ENCODE assay signal across 8 cellular contexts in the genomic region with DNA sequence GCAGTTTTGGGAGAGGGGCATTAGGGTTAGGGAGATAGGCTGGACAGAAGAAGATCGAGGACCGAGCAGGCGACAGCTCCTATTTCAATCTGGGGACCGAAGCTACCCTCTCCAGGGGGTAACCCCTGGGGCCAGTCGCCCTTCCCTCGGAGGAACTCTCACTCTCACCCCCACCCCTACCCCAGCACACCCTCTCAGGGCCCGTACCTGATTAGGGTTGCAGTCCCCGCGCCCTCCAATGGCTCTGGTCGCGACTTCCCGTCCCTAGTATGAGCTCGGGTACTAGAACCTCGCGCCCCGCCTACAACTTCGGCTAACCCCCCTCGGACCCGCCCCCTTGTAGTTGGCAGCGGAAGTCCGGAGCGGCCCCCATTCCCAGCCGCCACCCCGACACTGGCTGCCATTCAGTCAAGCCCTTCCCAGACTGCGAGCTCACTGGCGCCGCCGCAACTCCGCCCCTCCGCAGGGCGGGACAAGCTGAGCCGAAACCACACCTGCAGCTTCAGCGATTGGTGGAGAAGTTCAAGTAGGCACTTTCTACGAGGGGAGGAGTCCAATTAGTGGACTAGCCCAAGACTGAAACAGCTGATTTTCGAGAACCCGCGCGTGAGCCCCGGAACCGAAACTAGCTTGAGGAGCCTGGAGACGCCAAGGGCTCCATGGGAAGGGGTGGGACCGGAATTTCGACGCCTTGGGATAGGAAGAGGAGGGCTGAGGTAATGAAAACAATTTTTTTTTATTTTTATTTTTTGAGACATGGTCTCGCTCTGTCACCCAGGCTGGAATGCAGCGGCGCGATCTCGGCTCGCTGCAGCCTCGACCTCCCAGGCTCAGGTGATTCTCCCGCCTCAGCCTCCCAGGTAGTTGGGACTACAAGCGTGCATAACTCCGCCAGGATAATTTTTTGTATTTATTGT. TPM values are rescaled to one million over a fixed set of nuclear protein-coding genes. Genes with fewer than 3 reads are reported as not detected.
DNase-seq lines count a peak whose midpoint lies in the region; TF ChIP-seq lines count a peak whose summit lies in the region.

A gene (minus strand): TSS at position 257 of the 917 bp plus-strand sequence. CDS start 3,536 bp downstream, outside the sequence.

- peak within 1 kb of the TSS; percentile 91 to 97 (median 97) for H3K4me3 Mint-ChIP-seq in nephron
- H3K4me3 Mint-ChIP-seq in stimulated activated naive CD8-positive, alpha-beta T cell treated with anti-CD3 and anti-CD28 coated beads, Interleukin-15, Interleukin-2, amounts not matched to agents 100 ng/mL and 50 ng/mL, for 24 hours = peak within 1 kb of the TSS; percentile 91

- H3K4me2 ChIP-seq in MM.1S (ENCODE audit: low read depth, low read length) = peak within 1 kb of the TSS; percentile 80

- H3K9me2 ChIP-seq in MM.1S (replicated peaks; ENCODE audit: insufficient read depth, low read length) = no peaks in the 10 kb centered on the region

- H3K36me3 ChIP-seq in ES-I3 (ENCODE audit: insufficient read depth, low read length) (peaks cover 9% of the 10 kb centered on the region), HAP-1 (replicated peaks) (peaks cover 7% of the 10 kb centered on the region), MM.1S (replicated peaks; ENCODE audit: insufficient read depth, low read length) (no peaks in the 10 kb centered on the region)

- H3K4me1 ChIP-seq in ES-I3 (ENCODE audit: insufficient read depth, low read length) (no peaks in the 10 kb centered on the region), HAP-1 (peaks cover 5% of the 10 kb centered on the region; the same call in 1 of the 2 replicates), MM.1S (ENCODE audit: low read length) (peaks cover 4% of the 10 kb centered on the region; the same call in 1 of the 2 replicates)

- TF ChIP-seq CTCF in MM.1S (IDR thresholded peaks at IDR 0.05; ENCODE audit: low read length) (no peak), fibroblast of the aortic adventitia (IDR thresholded peaks at IDR 0.05; ENCODE audit: insufficient read depth, low read length) (no peak), nephron (IDR thresholded peaks at IDR 0.05; ENCODE audit: unreplicated experiment in 3 of 3) (no peak)

- no peaks in the 10 kb centered on the region for H4K20me1 ChIP-seq in MM.1S (ENCODE audit: insufficient read depth, low read length)

- H3K27me3 ChIP-seq in HAP-1 (ENCODE audit: low read depth) = no peaks in the 10 kb centered on the region
- H3K27me3 ChIP-seq in MM.1S (replicated peaks; ENCODE audit: insufficient read depth, low read length) = no peaks in the 10 kb centered on the region

- peak within 1 kb of the TSS; percentile 91 for H3K9ac ChIP-seq in ES-I3 (ENCODE audit: low read depth, low read length)
- H3K9ac ChIP-seq in MM.1S (ENCODE audit: low read length) = peak within 1 kb of the TSS; percentile 78

- peak within 1 kb of the TSS; percentile 90 to 94 (median 93) for H3K27ac Mint-ChIP-seq in nephron
- H3K27ac Mint-ChIP-seq in stimulated activated naive CD8-positive, alpha-beta T cell treated with anti-CD3 and anti-CD28 coated beads, Interleukin-15, Interleukin-2, amounts not matched to agents 100 ng/mL and 50 ng/mL, for 24 hours = peak within 1 kb of the TSS; percentile 92

- peaks cover 15% of the 10 kb centered on the region for H3K4me1 Mint-ChIP-seq in nephron
- peaks cover 31% of the 10 kb centered on the region for H3K4me1 Mint-ChIP-seq in stimulated activated naive CD8-positive, alpha-beta T cell treated with anti-CD3 and anti-CD28 coated beads, Interleukin-15, Interleukin-2, amounts not matched to agents 100 ng/mL and 50 ng/mL, for 24 hours (ENCODE audit: low read depth)

- H3K9me3 ChIP-seq in ES-I3 (ENCODE audit: control insufficient read depth, insufficient read depth, low read length) (no peaks in the 10 kb centered on the region), HAP-1 (no peaks in the 10 kb centered on the region), MM.1S (replicated peaks; ENCODE audit: insufficient read depth, low read length) (no peaks in the 10 kb centered on the region)

- H3F3A ChIP-seq in MM.1S (ENCODE audit: insufficient read depth, low read length) = peaks cover 22% of the 10 kb centered on the region

- H2AFZ ChIP-seq in MM.1S (ENCODE audit: low read length) = peak within 1 kb of the TSS; percentile 44

- peaks cover 41% of the 10 kb centered on the region for H3K79me2 ChIP-seq in MM.1S (ENCODE audit: low read length)

- H3K36me3 Mint-ChIP-seq in nephron (ENCODE audit: low read depth) = peaks cover 8% of the 10 kb centered on the region
- H3K36me3 Mint-ChIP-seq in stimulated activated naive CD8-positive, alpha-beta T cell treated with anti-CD3 and anti-CD28 coated beads, Interleukin-15, Interleukin-2, amounts not matched to agents 100 ng/mL and 50 ng/mL, for 24 hours (ENCODE audit: low read depth) = peaks cover 10% of the 10 kb centered on the region

- in situ Hi-C loops in HAP-1 (cut with MboI; ENCODE audit: low sequenced_read_pairs) = no loop called here

- no peaks in the 10 kb centered on the region for H3K9me3 Mint-ChIP-seq in nephron
- no peaks in the 10 kb centered on the region for H3K9me3 Mint-ChIP-seq in stimulated activated naive CD8-positive, alpha-beta T cell treated with anti-CD3 and anti-CD28 coated beads, Interleukin-15, Interleukin-2, amounts not matched to agents 100 ng/mL and 50 ng/mL, for 24 hours

- H3K4me3 ChIP-seq in HAP-1 (peak within 1 kb of the TSS; percentile 61), MM.1S (ENCODE audit: low read length) (peak within 1 kb of the TSS; percentile 91), fibroblast of the aortic adventitia (ENCODE audit: low read depth, low read length) (peak within 1 kb of the TSS; percentile 78)

- peak; percentile 99 to 100 for DNase-seq in HAP-1 (ENCODE audit: low spot score in 2 of 2)
- DNase-seq in MM.1S = peak; percentile 99
- peak; percentile 100 for DNase-seq in SIG-M5 (lab: John Stamatoyannopoulos, UW)
- DNase-seq in activated gamma-delta T cell (lab: John Stamatoyannopoulos, UW) = peak; percentile 98
- DNase-seq in fibroblast of the aortic adventitia (ENCODE audit: low read depth) = peak; percentile 100

- H3K27ac ChIP-seq in MM.1S (ENCODE audit: low read length) = peak within 1 kb of the TSS; percentile 79

- H3K27me3 Mint-ChIP-seq in nephron (ENCODE audit: low read depth) = no peaks in the 10 kb centered on the region
- no peaks in the 10 kb centered on the region for H3K27me3 Mint-ChIP-seq in stimulated activated naive CD8-positive, alpha-beta T cell treated with anti-CD3 and anti-CD28 coated beads, Interleukin-15, Interleukin-2, amounts not matched to agents 100 ng/mL and 50 ng/mL, for 24 hours

RNA-seq across cellular contexts. Expression of the gene that starts here (rescaled TPM):
- total RNA-seq in fibroblast of the aortic adventitia (ENCODE audit: low replicate concordance) = 268 and 280 TPM in 2 replicates

Comparison
In these comparisons a context has a peak if more than half of its experiments do, and no peak if none do; other contexts are left out.
1. Peak in every context shown above with its lines: DNase-seq, H3K4me3 ChIP-seq and H3K27ac ChIP-seq.